6 cellular contexts compared by ENCODE assay signal in genomic region chr2:114525955-114526354, GRCh38.
"Had no signal": no experiment of that assay in that cellular context is flagged by ENCODE, and none has a peak within 500 bp of the region (broad histone marks: within the 10 kb centered on the region; RNA-seq: fewer than 3 reads in every experiment).

No MANE protein-coding gene starts in this region.

- DNase-seq: IMR-90, KBM-7, KG1 had no signal

- H3K4me3 ChIP-seq: K562 had no signal

- ATAC-seq: K562 had no signal

- FAIRE-seq: HTR-8/SVneo, K562 had no signal

- H3K27ac ChIP-seq: HL-60 had no signal
